Comparison of ENCODE assay signal across 14 cellular contexts in the genomic region with DNA sequence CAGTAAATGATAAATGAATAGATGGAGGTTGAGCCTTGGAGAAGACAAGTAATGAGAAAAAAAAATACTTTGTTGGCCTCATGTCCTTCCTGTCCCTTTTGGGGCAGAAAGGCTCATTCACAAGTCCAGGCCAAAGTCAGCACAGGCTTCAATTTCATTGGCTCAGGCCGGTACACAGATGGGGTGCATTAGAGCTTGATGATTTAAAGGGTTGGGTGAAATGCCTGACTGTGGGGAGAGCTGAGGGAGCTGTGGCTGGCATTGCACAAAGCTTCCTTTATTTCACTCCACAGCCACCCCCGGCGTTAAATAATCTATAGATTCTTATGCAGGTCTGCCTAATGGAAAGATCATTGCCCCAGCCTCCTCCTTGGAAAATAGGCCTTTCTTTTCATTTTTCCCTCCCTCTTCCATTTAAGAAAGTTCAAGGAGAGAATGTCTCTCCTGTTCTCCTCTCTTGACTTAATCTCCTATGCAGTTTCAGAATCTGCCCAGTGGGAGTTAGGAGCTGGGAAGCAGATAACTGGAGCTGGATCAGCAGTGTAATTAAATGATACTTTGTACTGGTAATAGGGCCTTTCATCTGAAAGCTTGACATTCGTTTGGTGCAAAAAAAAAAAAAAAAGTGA. TPM values are rescaled to one million over a fixed set of nuclear protein-coding genes. Genes with fewer than 3 reads are reported as not detected.
DNase-seq lines count a peak whose midpoint lies in the region; ATAC-seq, FAIRE-seq and TF ChIP-seq lines count a peak whose summit lies in the region.
"Had no signal": no experiment of that assay in that cellular context is flagged by ENCODE, and none has a peak within 500 bp of the region (broad histone marks: within the 10 kb centered on the region; RNA-seq: fewer than 3 reads in every experiment).

No MANE protein-coding gene starts in this region.

- intact Hi-C loops in Right ventricle myocardium inferior (cut with DNase I) (no loop called here), cardiac septum (cut with DNase I) (no loop called here), posterior vena cava (cut with DNase I) (no loop called here), kidney (cut with DNase I) (no loop called here)

- H3K4me3 ChIP-seq in cardiac muscle cell (no peak overlapping the region), WERI-Rb-1 (ENCODE audit: low read depth, low read length) (no peak overlapping the region), kidney (ENCODE audit: low read length in 2 of 2) (no peak overlapping the region)

- ATAC-seq in Right ventricle myocardium inferior (peak; percentile 67), GM18909 (IDR thresholded peaks at IDR 0.05; ENCODE audit: poor library complexity, unreplicated experiment) (no peak)

- no peak overlapping the region for H3K9ac ChIP-seq in kidney (ENCODE audit: low read length in 2 of 2)

- H3K4me1 ChIP-seq in cardiac muscle cell (ENCODE audit: low read depth) = peaks cover 30% of the 10 kb centered on the region
- H3K4me1 ChIP-seq in kidney (ENCODE audit: control insufficient read depth in 1 of 2, insufficient read depth in 1 of 2, low read depth in 1 of 2, low read length in 2 of 2) = peaks cover 18 to 22% of the 10 kb centered on the region in 2 donors

- TF ChIP-seq CTCF in cardiac muscle cell (IDR thresholded peaks at IDR 0.05; ENCODE audit: low read depth, low read length) = no peak
- TF ChIP-seq CTCF in WERI-Rb-1 (IDR thresholded peaks at IDR 0.05; ENCODE audit: low read depth, low read length) = no peak
- TF ChIP-seq CTCF in kidney (IDR thresholded peaks at IDR 0.05; ENCODE audit: borderline replicate concordance, extremely low read depth, insufficient read depth) = no peak

- no peak for DNase-seq in Right ventricle myocardium inferior (ENCODE audit: missing footprints)
- DNase-seq in cardiac septum (ENCODE audit: low spot score) = no peak
- no peak for DNase-seq in cardiac muscle cell (ENCODE audit: low read depth in 1 of 2, low spot score in 1 of 2)
- DNase-seq in posterior vena cava (ENCODE audit: low spot score) = peak; percentile 20
- no peak for DNase-seq in dedifferentiated amniotic fluid mesenchymal stem cell (ENCODE audit: extremely low spot score)
- DNase-seq in WERI-Rb-1 = no peak
- no peak for DNase-seq in kidney
- DNase-seq: activated CD4-positive, alpha-beta memory T cell treated with anti-CD3 and anti-CD28 coated beads for 36 hours; DMS79; NCI-H1105 treated with DMSO at 0.1 percent for 48 hours; NCI-H510A had no signal

- H3K27ac ChIP-seq in cardiac muscle cell (peak overlapping the region; percentile 12), WERI-Rb-1 (no peak overlapping the region), kidney (ENCODE audit: low read depth in 2 of 2, low read length in 2 of 2) (no peak overlapping the region)
- H3K27ac ChIP-seq: RWPE1 had no signal

- H3K9me3 ChIP-seq in cardiac muscle cell (ENCODE audit: low read depth) (no peaks in the 10 kb centered on the region), WERI-Rb-1 (ENCODE audit: severe bottlenecking) (peaks cover 6% of the 10 kb centered on the region), kidney (ENCODE audit: control insufficient read depth in 1 of 2, low read length in 2 of 2) (no peaks in the 10 kb centered on the region)

- H3K27me3 ChIP-seq in cardiac muscle cell (no peaks in the 10 kb centered on the region), WERI-Rb-1 (ENCODE audit: insufficient read depth, low read depth, severe bottlenecking) (no peaks in the 10 kb centered on the region)

- H3K36me3 ChIP-seq in cardiac muscle cell (peaks cover 27% of the 10 kb centered on the region), WERI-Rb-1 (no peaks in the 10 kb centered on the region; the same call in 1 of the 2 replicates), kidney (ENCODE audit: control insufficient read depth in 1 of 2, insufficient read depth in 2 of 2, low read length in 2 of 2) (peaks cover 7 to 9% of the 10 kb centered on the region in 2 donors)

- no peak for FAIRE-seq in kidney (lab: Jason Lieb, UNC)
- FAIRE-seq: A204.1 had no signal

RNA-seq across cellular contexts. Expression of a gene that starts 24.4 kb away (rescaled TPM):
- total RNA-seq in Right ventricle myocardium inferior (32.7 TPM), cardiac septum (59.4 TPM), cardiac muscle cell (48.7 and 80.7 TPM in 2 replicates), posterior vena cava (10 to 100 TPM; 25.8 to 40.3 TPM), kidney (53.6 TPM)
- polyA plus RNA-seq in cardiac muscle cell (79.3 and 95.5 TPM in 2 replicates), kidney (ENCODE audit: insufficient read depth, low read depth, low replicate concordance) (9.0 TPM)
